Comparison of ENCODE assay signal across 1 cellular context in the genomic region with DNA sequence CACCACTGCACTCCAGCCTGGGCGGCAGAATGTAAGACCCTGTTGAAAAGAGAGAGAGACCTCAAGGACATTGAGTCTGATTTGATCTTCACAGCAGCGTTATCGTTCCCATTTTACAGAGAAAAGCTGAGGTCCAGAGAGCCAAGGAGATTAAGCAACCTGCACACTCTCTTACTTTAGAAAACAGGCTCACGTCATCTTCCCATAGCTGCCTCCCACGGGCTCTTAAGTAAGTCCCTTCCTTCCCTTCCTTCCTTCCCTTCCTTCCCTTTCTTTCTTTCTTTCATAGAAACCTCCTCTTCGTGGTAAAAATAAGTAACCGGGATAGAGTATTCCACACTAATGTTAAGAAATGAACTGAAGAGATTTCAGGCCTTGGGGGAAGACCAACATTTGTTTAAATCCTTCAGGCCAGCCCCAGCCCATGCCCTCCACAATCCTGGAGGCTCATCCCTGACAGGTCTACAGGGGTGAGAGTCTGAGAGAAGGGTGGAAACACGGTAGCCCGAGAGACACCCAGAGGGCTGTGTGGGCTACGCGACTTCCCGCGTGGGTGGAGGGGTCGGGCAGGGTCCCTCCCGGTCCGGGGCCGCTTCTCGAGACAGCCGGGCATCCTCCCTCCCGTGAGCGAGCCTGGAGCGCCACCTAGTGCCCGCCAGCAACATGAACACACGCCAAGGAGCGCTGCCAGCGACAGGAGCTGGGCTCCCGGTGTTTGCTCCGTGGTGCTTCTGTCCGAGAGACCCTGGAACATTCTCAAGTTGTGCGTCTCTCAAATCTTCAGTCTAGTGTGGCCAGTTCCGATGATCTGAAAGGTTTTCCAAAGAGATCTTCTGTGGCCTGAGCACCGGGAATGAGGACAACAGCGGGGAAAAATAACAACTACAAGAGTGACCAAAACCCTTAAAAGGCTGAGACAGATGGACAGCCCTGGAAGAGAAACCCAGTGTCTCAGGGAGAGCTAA.
TF ChIP-seq lines count a peak whose summit lies in the region.

No MANE protein-coding gene starts in this region.

TF ChIP-seq in K562, 482 proteins besides CTCF, POLR2A, EP300 and RAD21 (continued from another document and continues in another):
- TF ChIP-seq RB1 (IDR thresholded peaks at IDR 0.05; ENCODE audit: low read depth), result peak; percentile 41; the same call in 1 of the 2 replicates
- TF ChIP-seq, protein P1, sequence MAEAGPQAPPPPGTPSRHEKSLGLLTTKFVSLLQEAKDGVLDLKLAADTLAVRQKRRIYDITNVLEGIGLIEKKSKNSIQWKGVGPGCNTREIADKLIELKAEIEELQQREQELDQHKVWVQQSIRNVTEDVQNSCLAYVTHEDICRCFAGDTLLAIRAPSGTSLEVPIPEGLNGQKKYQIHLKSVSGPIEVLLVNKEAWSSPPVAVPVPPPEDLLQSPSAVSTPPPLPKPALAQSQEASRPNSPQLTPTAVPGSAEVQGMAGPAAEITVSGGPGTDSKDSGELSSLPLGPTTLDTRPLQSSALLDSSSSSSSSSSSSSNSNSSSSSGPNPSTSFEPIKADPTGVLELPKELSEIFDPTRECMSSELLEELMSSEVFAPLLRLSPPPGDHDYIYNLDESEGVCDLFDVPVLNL (CRISPR knock-in tag; IDR thresholded peaks at IDR 0.05; ENCODE audit: low read depth), result no peak
- TF ChIP-seq, protein P2, sequence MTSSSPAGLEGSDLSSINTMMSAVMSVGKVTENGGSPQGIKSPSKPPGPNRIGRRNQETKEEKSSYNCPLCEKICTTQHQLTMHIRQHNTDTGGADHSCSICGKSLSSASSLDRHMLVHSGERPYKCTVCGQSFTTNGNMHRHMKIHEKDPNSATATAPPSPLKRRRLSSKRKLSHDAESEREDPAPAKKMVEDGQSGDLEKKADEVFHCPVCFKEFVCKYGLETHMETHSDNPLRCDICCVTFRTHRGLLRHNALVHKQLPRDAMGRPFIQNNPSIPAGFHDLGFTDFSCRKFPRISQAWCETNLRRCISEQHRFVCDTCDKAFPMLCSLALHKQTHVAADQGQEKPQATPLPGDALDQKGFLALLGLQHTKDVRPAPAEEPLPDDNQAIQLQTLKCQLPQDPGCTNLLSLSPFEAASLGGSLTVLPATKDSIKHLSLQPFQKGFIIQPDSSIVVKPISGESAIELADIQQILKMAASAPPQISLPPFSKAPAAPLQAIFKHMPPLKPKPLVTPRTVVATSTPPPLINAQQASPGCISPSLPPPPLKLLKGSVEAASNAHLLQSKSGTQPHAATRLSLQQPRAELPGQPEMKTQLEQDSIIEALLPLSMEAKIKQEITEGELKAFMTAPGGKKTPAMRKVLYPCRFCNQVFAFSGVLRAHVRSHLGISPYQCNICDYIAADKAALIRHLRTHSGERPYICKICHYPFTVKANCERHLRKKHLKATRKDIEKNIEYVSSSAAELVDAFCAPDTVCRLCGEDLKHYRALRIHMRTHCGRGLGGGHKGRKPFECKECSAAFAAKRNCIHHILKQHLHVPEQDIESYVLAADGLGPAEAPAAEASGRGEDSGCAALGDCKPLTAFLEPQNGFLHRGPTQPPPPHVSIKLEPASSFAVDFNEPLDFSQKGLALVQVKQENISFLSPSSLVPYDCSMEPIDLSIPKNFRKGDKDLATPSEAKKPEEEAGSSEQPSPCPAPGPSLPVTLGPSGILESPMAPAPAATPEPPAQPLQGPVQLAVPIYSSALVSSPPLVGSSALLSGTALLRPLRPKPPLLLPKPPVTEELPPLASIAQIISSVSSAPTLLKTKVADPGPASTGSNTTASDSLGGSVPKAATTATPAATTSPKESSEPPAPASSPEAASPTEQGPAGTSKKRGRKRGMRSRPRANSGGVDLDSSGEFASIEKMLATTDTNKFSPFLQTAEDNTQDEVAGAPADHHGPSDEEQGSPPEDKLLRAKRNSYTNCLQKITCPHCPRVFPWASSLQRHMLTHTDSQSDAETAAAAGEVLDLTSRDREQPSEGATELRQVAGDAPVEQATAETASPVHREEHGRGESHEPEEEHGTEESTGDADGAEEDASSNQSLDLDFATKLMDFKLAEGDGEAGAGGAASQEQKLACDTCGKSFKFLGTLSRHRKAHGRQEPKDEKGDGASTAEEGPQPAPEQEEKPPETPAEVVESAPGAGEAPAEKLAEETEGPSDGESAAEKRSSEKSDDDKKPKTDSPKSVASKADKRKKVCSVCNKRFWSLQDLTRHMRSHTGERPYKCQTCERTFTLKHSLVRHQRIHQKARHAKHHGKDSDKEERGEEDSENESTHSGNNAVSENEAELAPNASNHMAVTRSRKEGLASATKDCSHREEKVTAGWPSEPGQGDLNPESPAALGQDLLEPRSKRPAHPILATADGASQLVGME (CRISPR knock-in tag; IDR thresholded peaks at IDR 0.05), result 0 out of 2 replicates have a peak, but pooled peaks have one; percentile 36
- no peak for TF ChIP-seq RBBP5 (IDR thresholded peaks at IDR 0.05; ENCODE audit: borderline replicate concordance, insufficient read depth, low read length, poor library complexity, severe bottlenecking)
- no peak for TF ChIP-seq ZNF121 (CRISPR knock-in tag; conservative IDR thresholded peaks at IDR 0.05)
- TF ChIP-seq, protein P3, sequence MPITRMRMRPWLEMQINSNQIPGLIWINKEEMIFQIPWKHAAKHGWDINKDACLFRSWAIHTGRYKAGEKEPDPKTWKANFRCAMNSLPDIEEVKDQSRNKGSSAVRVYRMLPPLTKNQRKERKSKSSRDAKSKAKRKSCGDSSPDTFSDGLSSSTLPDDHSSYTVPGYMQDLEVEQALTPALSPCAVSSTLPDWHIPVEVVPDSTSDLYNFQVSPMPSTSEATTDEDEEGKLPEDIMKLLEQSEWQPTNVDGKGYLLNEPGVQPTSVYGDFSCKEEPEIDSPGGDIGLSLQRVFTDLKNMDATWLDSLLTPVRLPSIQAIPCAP (CRISPR knock-in tag; IDR thresholded peaks at IDR 0.05; ENCODE audit: borderline replicate concordance), result no peak
- TF ChIP-seq ZNF408 (CRISPR knock-in tag; IDR thresholded peaks at IDR 0.05; ENCODE audit: low read depth), result no peak
- TF ChIP-seq SMC3 (conservative IDR thresholded peaks at IDR 0.05; ENCODE audit: insufficient read depth, low read depth, low read length), result peak; percentile 67; the same call in 1 of the 2 replicates
- peak; percentile 50; the same call in 1 of the 2 replicates for TF ChIP-seq ZBTB7A (IDR thresholded peaks at IDR 0.05; ENCODE audit: borderline replicate concordance, control insufficient read depth, low read depth, low read length)
- TF ChIP-seq ZNF354B (CRISPR knock-in tag; IDR thresholded peaks at IDR 0.05), result no peak
- no peak for TF ChIP-seq SRF (CRISPR knock-in tag; IDR thresholded peaks at IDR 0.05)
- TF ChIP-seq RBM14 (IDR thresholded peaks at IDR 0.05; ENCODE audit: borderline replicate concordance, insufficient read depth, low read depth, low read length), result no peak
- TF ChIP-seq STAG1 (CRISPR knock-in tag; IDR thresholded peaks at IDR 0.05; ENCODE audit: borderline replicate concordance), result peak; percentile 74; the same call in 1 of the 2 replicates
- no peak for TF ChIP-seq PTTG1 (tag; IDR thresholded peaks at IDR 0.05; ENCODE audit: low read depth)
- 0 out of 2 replicates have a peak, but pooled peaks have one; percentile 33 for TF ChIP-seq CREM (IDR thresholded peaks at IDR 0.05; ENCODE audit: low read depth)
- TF ChIP-seq EGR1 (conservative IDR thresholded peaks at IDR 0.05), result peak; percentile 47; the same call in 1 of the 2 replicates
- no peak for TF ChIP-seq CBX5 (IDR thresholded peaks at IDR 0.05; ENCODE audit: borderline replicate concordance, low read depth)
- TF ChIP-seq SIN3A (IDR thresholded peaks at IDR 0.05; ENCODE audit: borderline replicate concordance in 2 of 2, control insufficient read depth in 1 of 2, low read depth in 2 of 2, low read length in 2 of 2), result no peak
- no peak for TF ChIP-seq YBX1 (IDR thresholded peaks at IDR 0.05)
- TF ChIP-seq, protein P4, sequence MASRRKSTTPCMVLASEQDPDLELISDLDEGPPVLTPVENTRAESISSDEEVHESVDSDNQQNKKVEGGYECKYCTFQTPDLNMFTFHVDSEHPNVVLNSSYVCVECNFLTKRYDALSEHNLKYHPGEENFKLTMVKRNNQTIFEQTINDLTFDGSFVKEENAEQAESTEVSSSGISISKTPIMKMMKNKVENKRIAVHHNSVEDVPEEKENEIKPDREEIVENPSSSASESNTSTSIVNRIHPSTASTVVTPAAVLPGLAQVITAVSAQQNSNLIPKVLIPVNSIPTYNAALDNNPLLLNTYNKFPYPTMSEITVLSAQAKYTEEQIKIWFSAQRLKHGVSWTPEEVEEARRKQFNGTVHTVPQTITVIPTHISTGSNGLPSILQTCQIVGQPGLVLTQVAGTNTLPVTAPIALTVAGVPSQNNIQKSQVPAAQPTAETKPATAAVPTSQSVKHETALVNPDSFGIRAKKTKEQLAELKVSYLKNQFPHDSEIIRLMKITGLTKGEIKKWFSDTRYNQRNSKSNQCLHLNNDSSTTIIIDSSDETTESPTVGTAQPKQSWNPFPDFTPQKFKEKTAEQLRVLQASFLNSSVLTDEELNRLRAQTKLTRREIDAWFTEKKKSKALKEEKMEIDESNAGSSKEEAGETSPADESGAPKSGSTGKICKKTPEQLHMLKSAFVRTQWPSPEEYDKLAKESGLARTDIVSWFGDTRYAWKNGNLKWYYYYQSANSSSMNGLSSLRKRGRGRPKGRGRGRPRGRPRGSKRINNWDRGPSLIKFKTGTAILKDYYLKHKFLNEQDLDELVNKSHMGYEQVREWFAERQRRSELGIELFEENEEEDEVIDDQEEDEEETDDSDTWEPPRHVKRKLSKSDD (conservative IDR thresholded peaks at IDR 0.05; ENCODE audit: low read length), result no peak
- no peak for TF ChIP-seq ATF7 (IDR thresholded peaks at IDR 0.05)
- no peak for TF ChIP-seq MCM5 (IDR thresholded peaks at IDR 0.05; ENCODE audit: low read depth)
- no peak for TF ChIP-seq TAF15 (IDR thresholded peaks at IDR 0.05; ENCODE audit: low read depth, low read length)
- no peak for TF ChIP-seq KLF13 (tag; IDR thresholded peaks at IDR 0.05; ENCODE audit: borderline replicate concordance, low read depth)
- TF ChIP-seq ZNF512 (tag; IDR thresholded peaks at IDR 0.05), result no peak
- TF ChIP-seq HNRNPL (IDR thresholded peaks at IDR 0.05; ENCODE audit: low read depth, low read length), result no peak
- TF ChIP-seq CEBPG (CRISPR knock-in tag; IDR thresholded peaks at IDR 0.05), result no peak
- peak in 1 of 2 experiments; percentile 38; a peak in 1 of 4 replicates for TF ChIP-seq CEBPG (tag; conservative IDR thresholded peaks at IDR 0.05 in 1 of 2, IDR thresholded peaks at IDR 0.05 in 1 of 2)
- no peak for TF ChIP-seq ERF (CRISPR knock-in tag; IDR thresholded peaks at IDR 0.05)
- no peak for TF ChIP-seq U2AF1 (optimal IDR thresholded peaks at IDR 0.05; ENCODE audit: low read depth, low read length)
- no peak for TF ChIP-seq HDAC3 (IDR thresholded peaks at IDR 0.05; ENCODE audit: borderline replicate concordance, partially characterized antibody)
- no peak for TF ChIP-seq THRA (IDR thresholded peaks at IDR 0.05)
- TF ChIP-seq, protein P5, sequence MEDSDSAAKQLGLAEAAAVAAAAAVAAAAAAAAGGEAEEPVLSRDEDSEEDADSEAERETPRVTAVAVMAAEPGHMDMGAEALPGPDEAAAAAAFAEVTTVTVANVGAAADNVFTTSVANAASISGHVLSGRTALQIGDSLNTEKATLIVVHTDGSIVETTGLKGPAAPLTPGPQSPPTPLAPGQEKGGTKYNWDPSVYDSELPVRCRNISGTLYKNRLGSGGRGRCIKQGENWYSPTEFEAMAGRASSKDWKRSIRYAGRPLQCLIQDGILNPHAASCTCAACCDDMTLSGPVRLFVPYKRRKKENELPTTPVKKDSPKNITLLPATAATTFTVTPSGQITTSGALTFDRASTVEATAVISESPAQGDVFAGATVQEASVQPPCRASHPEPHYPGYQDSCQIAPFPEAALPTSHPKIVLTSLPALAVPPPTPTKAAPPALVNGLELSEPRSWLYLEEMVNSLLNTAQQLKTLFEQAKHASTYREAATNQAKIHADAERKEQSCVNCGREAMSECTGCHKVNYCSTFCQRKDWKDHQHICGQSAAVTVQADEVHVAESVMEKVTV (CRISPR knock-in tag; IDR thresholded peaks at IDR 0.05), result peak; percentile 56; the same call in 1 of the 2 replicates
- TF ChIP-seq ETS2 (tag; IDR thresholded peaks at IDR 0.05; ENCODE audit: borderline replicate concordance, poor library complexity, severe bottlenecking), result no peak
- no peak for TF ChIP-seq NFXL1 (CRISPR knock-in tag; IDR thresholded peaks at IDR 0.05)
- TF ChIP-seq, protein P6, sequence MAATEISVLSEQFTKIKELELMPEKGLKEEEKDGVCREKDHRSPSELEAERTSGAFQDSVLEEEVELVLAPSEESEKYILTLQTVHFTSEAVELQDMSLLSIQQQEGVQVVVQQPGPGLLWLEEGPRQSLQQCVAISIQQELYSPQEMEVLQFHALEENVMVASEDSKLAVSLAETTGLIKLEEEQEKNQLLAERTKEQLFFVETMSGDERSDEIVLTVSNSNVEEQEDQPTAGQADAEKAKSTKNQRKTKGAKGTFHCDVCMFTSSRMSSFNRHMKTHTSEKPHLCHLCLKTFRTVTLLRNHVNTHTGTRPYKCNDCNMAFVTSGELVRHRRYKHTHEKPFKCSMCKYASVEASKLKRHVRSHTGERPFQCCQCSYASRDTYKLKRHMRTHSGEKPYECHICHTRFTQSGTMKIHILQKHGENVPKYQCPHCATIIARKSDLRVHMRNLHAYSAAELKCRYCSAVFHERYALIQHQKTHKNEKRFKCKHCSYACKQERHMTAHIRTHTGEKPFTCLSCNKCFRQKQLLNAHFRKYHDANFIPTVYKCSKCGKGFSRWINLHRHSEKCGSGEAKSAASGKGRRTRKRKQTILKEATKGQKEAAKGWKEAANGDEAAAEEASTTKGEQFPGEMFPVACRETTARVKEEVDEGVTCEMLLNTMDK (IDR thresholded peaks at IDR 0.05; ENCODE audit: borderline replicate concordance, insufficient read depth, low read depth, low read length, poor library complexity, severe bottlenecking), result no peak
